ENCODE assay signal across 8 cellular contexts in genomic region chr2:119387381-119388129, GRCh38. TPM values are rescaled to one million over a fixed set of nuclear protein-coding genes. Genes with fewer than 3 reads are reported as not detected.
DNase-seq lines count a peak whose midpoint lies in the region; ATAC-seq and TF ChIP-seq lines count a peak whose summit lies in the region.

No MANE protein-coding gene starts in this region.

- TF ChIP-seq CTCF in psoas muscle (IDR thresholded peaks at IDR 0.05): no peak

- no peak overlapping the region for H3K4me3 ChIP-seq in psoas muscle
- no peak overlapping the region for H3K4me3 ChIP-seq in H7 (ENCODE audit: insufficient read depth, low read depth, low read length)

- no peaks in the 10 kb centered on the region for H3K9me3 ChIP-seq in psoas muscle

- H3K27ac ChIP-seq in psoas muscle: no peak overlapping the region

- no peaks in the 10 kb centered on the region for H3K36me3 ChIP-seq in psoas muscle (ENCODE audit: insufficient read depth in 1 of 2, low read depth in 1 of 2)
- no peaks in the 10 kb centered on the region for H3K36me3 ChIP-seq in H7 (replicated peaks; ENCODE audit: control insufficient read depth, insufficient read depth, low read length)

- ATAC-seq in GM19467 (IDR thresholded peaks at IDR 0.05; ENCODE audit: unreplicated experiment): peak; percentile 70
- peak; percentile 90 for ATAC-seq in HG03520 (IDR thresholded peaks at IDR 0.05; ENCODE audit: unreplicated experiment)
- ATAC-seq in psoas muscle: peak; percentile 39 to 76 (median 66)

- peaks cover 6% of the 10 kb centered on the region for H3K4me1 ChIP-seq in psoas muscle

- H3K27me3 ChIP-seq in psoas muscle (ENCODE audit: insufficient read depth in 3 of 3, low read length in 2 of 3) (no peaks in the 10 kb centered on the region), H7 (ENCODE audit: control insufficient read depth, insufficient read depth, low read length) (no peaks in the 10 kb centered on the region)

- intact Hi-C loops in head of caudate nucleus (cut with DNase I) (no loop called here), psoas muscle (cut with DNase I) (no loop called here)

- DNase-seq in GM04503 (ENCODE audit: low read depth) (peak; percentile 63), activated T-cell treated with anti-CD3 and anti-CD28 coated beads for 48 hours (ENCODE audit: low read depth) (peak; percentile 23), head of caudate nucleus (peak; percentile 19 to 89 (median 63)), psoas muscle (peak; percentile 67 to 74), H7 (no peak)
- DNase-seq in effector CD4-positive, alpha-beta T cell: no peak

- WGBS in psoas muscle, 3 donors: 42 to 53% (median 49%) methylated on average over 9 of the region's 9 CpGs

RNA-seq across cellular contexts. Expression of gene DBI, which starts 20.8 kb away (rescaled TPM):
- 10 to 100 TPM; 50.6 to 88.7 (median 53.4) TPM for total RNA-seq in psoas muscle
- polyA plus RNA-seq in psoas muscle: 100 to 1,000 TPM; 198 to 264 (median 199) TPM
- total RNA-seq in H7 (2014; rRNA removed; shearing (Covaris generic)): 94.0 and 97.5 TPM in 2 replicates

RNA-seq across cellular contexts. Expression of gene C2orf76, which starts 20.9 kb away (rescaled TPM):
- 1 to 10 TPM; 4.1 to 7.2 (median 6.0) TPM for total RNA-seq in psoas muscle
- polyA plus RNA-seq in psoas muscle: 1 to 10 TPM; 6.1 to 9.3 (median 7.9) TPM
- total RNA-seq in H7 (2014; rRNA removed; shearing (Covaris generic)): 11.0 and 14.1 TPM in 2 replicates

RNA-seq across cellular contexts. Expression of gene TMEM37, which starts 44.1 kb away (rescaled TPM):
- 1 to 10 TPM in 3 of 4 donors, under 1 TPM in 1; 0.96 to 3.9 (median 1.4) TPM for total RNA-seq in psoas muscle
- polyA plus RNA-seq in psoas muscle: under 1 TPM; 0.60 to 0.96 (median 0.90) TPM
- 4.2 and 5.0 TPM in 2 replicates for total RNA-seq in H7 (2014; rRNA removed; shearing (Covaris generic))

Comparison
In these comparisons a context has a peak if more than half of its experiments do, and no peak if none do; other contexts are left out.
1. DNase-seq: peak in GM04503 (single experiment), activated T-cell treated with anti-CD3 and anti-CD28 coated beads for 48 hours (single experiment), head of caudate nucleus (42 of 42) and psoas muscle (2 of 2); none in H7 (single experiment) and effector CD4-positive, alpha-beta T cell (single experiment).
2. Peak in every context shown above with its lines, with median percentiles within 50 percentile points of each other: ATAC-seq.